In genomic region chr10:21406595-21407218, GRCh38 we compare ENCODE assay signal across 12 cellular contexts.
A peak's percentile ranks its signal among the peaks of the same experiment; 100 is the strongest.
DNase-seq lines count a peak whose midpoint lies in the region; ATAC-seq, FAIRE-seq and TF ChIP-seq lines count a peak whose summit lies in the region.
"Had no signal": no experiment of that assay in that cellular context is flagged by ENCODE, and none has a peak within 500 bp of the region (broad histone marks: within the 10 kb centered on the region; RNA-seq: fewer than 3 reads in every experiment).

No MANE protein-coding gene starts in this region.

- no peak overlapping the region for H3K27ac Mint-ChIP-seq in activated CD8-positive, alpha-beta memory T cell treated with anti-CD3 and anti-CD28 coated beads, Interleukin-2, amount 10 ng/mL, durations not matched to agents 7 days and 5 days
- H3K27ac Mint-ChIP-seq in osteocyte (ENCODE audit: unreplicated experiment), result peak overlapping the region; percentile 19
- H3K27ac Mint-ChIP-seq: progenitor cell of endocrine pancreas had no signal

- in situ Hi-C loops in astrocyte of the cerebellum (cut with HindIII; ENCODE audit: low sequenced_read_pairs), result no loop called here

- no peak for TF ChIP-seq CTCF in astrocyte of the cerebellum (IDR thresholded peaks at IDR 0.05; ENCODE audit: low read depth, low read length, missing control alignments)
- no peak for TF ChIP-seq CTCF in osteocyte (IDR thresholded peaks at IDR 0.05)

- peak; percentile 58 for ATAC-seq in activated CD8-positive, alpha-beta memory T cell treated with anti-CD3 and anti-CD28 coated beads, Interleukin-2, amount 10 ng/mL, durations not matched to agents 7 days and 5 days

- CTCF ChIA-PET in activated CD8-positive, alpha-beta memory T cell treated with anti-CD3 and anti-CD28 coated beads, Interleukin-2, amount 10 ng/mL, durations not matched to agents 7 days and 5 days (lab: Charles Lee), result no interaction called here

- no peak for FAIRE-seq in small intestine (lab: Jason Lieb, UNC)
- FAIRE-seq: colon, TTC549 had no signal

- H3K4me3 ChIP-seq in astrocyte of the cerebellum (ENCODE audit: low read depth, low read length), result no peak overlapping the region
- no peak overlapping the region for H3K4me3 ChIP-seq in small intestine (ENCODE audit: low read depth in 1 of 2, low read length in 2 of 2)

- no peaks in the 10 kb centered on the region for H3K9me3 Mint-ChIP-seq in activated CD8-positive, alpha-beta memory T cell treated with anti-CD3 and anti-CD28 coated beads, Interleukin-2, amount 10 ng/mL, durations not matched to agents 7 days and 5 days (ENCODE audit: low read depth)
- no peaks in the 10 kb centered on the region for H3K9me3 Mint-ChIP-seq in osteocyte (ENCODE audit: unreplicated experiment)

- 50 to 61% (median 52%) methylated on average over 7 of the region's 7 CpGs for WGBS in small intestine, 3 donors

- no peak overlapping the region for H3K27ac ChIP-seq in small intestine (ENCODE audit: low read depth in 1 of 2, low read length in 1 of 2)

- DNase-seq in activated CD8-positive, alpha-beta memory T cell treated with anti-CD3 and anti-CD28 coated beads, Interleukin-2, amount 10 ng/mL, durations not matched to agents 7 days and 5 days, result no peak
- DNase-seq in activated CD8-positive, alpha-beta memory T cell treated with anti-CD3 and anti-CD28 coated beads for 24 hours, result no peak
- DNase-seq in NCI-H226 (peak; percentile 76), astrocyte of the cerebellum (ENCODE audit: low read depth) (peak; percentile 33), osteocyte (ENCODE audit: extremely low spot score, unreplicated experiment) (no peak), NCI-H2227 (lab: John Stamatoyannopoulos, UW; ENCODE audit: unreplicated experiment) (no peak), small intestine (no peak), NCI-H748 treated with DMSO at 0.1 percent for 48 hours (lab: John Stamatoyannopoulos, UW) (no peak)
- DNase-seq: NCI-H2171 treated with DMSO at 0.1 percent for 48 hours had no signal

- no peak overlapping the region for H3K4me3 Mint-ChIP-seq in activated CD8-positive, alpha-beta memory T cell treated with anti-CD3 and anti-CD28 coated beads, Interleukin-2, amount 10 ng/mL, durations not matched to agents 7 days and 5 days
- H3K4me3 Mint-ChIP-seq in osteocyte (ENCODE audit: unreplicated experiment), result no peak overlapping the region

- H3K27me3 ChIP-seq in small intestine (ENCODE audit: control insufficient read depth in 2 of 2, insufficient read depth in 2 of 2, low read length in 2 of 2), result no peaks in the 10 kb centered on the region

- peaks cover 11% of the 10 kb centered on the region for H3K4me1 Mint-ChIP-seq in activated CD8-positive, alpha-beta memory T cell treated with anti-CD3 and anti-CD28 coated beads, Interleukin-2, amount 10 ng/mL, durations not matched to agents 7 days and 5 days
- peaks cover 31% of the 10 kb centered on the region for H3K4me1 Mint-ChIP-seq in osteocyte (ENCODE audit: unreplicated experiment)

- no peaks in the 10 kb centered on the region for H3K9me3 ChIP-seq in small intestine (ENCODE audit: control insufficient read depth, low read depth)

- no peaks in the 10 kb centered on the region for H3K36me3 ChIP-seq in small intestine (ENCODE audit: control insufficient read depth in 2 of 2, insufficient read depth in 2 of 2, low read length in 2 of 2)

- no peaks in the 10 kb centered on the region for H3K4me1 ChIP-seq in small intestine (ENCODE audit: control insufficient read depth in 2 of 2, insufficient read depth in 1 of 2, low read depth in 1 of 2, low read length in 1 of 2)

- peaks cover 2% of the 10 kb centered on the region for H3K27me3 Mint-ChIP-seq in activated CD8-positive, alpha-beta memory T cell treated with anti-CD3 and anti-CD28 coated beads, Interleukin-2, amount 10 ng/mL, durations not matched to agents 7 days and 5 days
- H3K27me3 Mint-ChIP-seq in osteocyte (ENCODE audit: unreplicated experiment), result no peaks in the 10 kb centered on the region
- H3K27me3 Mint-ChIP-seq: progenitor cell of endocrine pancreas had no signal

- H3K36me3 Mint-ChIP-seq in activated CD8-positive, alpha-beta memory T cell treated with anti-CD3 and anti-CD28 coated beads, Interleukin-2, amount 10 ng/mL, durations not matched to agents 7 days and 5 days, result no peaks in the 10 kb centered on the region
- H3K36me3 Mint-ChIP-seq in osteocyte (ENCODE audit: unreplicated experiment), result no peaks in the 10 kb centered on the region

Comparison
In these comparisons a context has a peak if more than half of its experiments do, and no peak if none do; other contexts are left out.
1. DNase-seq: peak in NCI-H226 (single experiment) and astrocyte of the cerebellum (single experiment); none in activated CD8-positive, alpha-beta memory T cell treated with anti-CD3 and anti-CD28 coated beads, Interleukin-2, amount 10 ng/mL, durations not matched to agents 7 days and 5 days (single experiment), activated CD8-positive, alpha-beta memory T cell treated with anti-CD3 and anti-CD28 coated beads for 24 hours (single experiment), osteocyte (single experiment), NCI-H2227 (single experiment), small intestine (single experiment) and NCI-H748 treated with DMSO at 0.1 percent for 48 hours (single experiment).